In genomic region chr2:7009207-7009911, GRCh38 we compare ENCODE assay signal across 13 cellular contexts.
DNase-seq lines count a peak whose midpoint lies in the region; ATAC-seq and TF ChIP-seq lines count a peak whose summit lies in the region.
"Had no signal": no experiment of that assay in that cellular context is flagged by ENCODE, and none has a peak within 500 bp of the region (broad histone marks: within the 10 kb centered on the region; RNA-seq: fewer than 3 reads in every experiment).

No MANE protein-coding gene starts in this region.

- peaks cover 10% of the 10 kb centered on the region for H3K4me1 Mint-ChIP-seq in activated CD8-positive, alpha-beta T cell treated with anti-CD3 and anti-CD28 coated beads, Interleukin-2, amount 10 ng/mL, durations not matched to agents 7 days and 5 days (ENCODE audit: low read depth)
- H3K4me1 Mint-ChIP-seq in activated CD8-positive, alpha-beta T cell treated with anti-CD3 and anti-CD28 coated beads for 36 hours (ENCODE audit: low read depth) = peaks cover 15% of the 10 kb centered on the region
- H3K4me1 Mint-ChIP-seq in stimulated activated effector memory CD8-positive, alpha-beta T cell treated with anti-CD3 and anti-CD28 coated beads, Interleukin-12 subunit alpha, Interleukin-12 subunit beta, amount 100 ng/mL, for 72 hours = peaks cover 60% of the 10 kb centered on the region

- H2BK12ac ChIP-seq in mesenchymal stem cell (ENCODE audit: low read length in 2 of 2) = peak overlapping the region; percentile 17 to 44

- no peak overlapping the region for H2BK15ac ChIP-seq in mesenchymal stem cell (ENCODE audit: low read depth, poor library complexity, severe bottlenecking)

- no peak overlapping the region for H3K4ac ChIP-seq in mesenchymal stem cell (ENCODE audit: low read depth in 1 of 2, low read length in 2 of 2)

- H3K9me3 Mint-ChIP-seq in activated CD8-positive, alpha-beta T cell treated with anti-CD3 and anti-CD28 coated beads, Interleukin-2, amount 10 ng/mL, durations not matched to agents 7 days and 5 days (ENCODE audit: insufficient read depth) = no peaks in the 10 kb centered on the region
- H3K9me3 Mint-ChIP-seq in activated CD8-positive, alpha-beta T cell treated with anti-CD3 and anti-CD28 coated beads for 36 hours = no peaks in the 10 kb centered on the region
- H3K9me3 Mint-ChIP-seq in stimulated activated effector memory CD8-positive, alpha-beta T cell treated with anti-CD3 and anti-CD28 coated beads, Interleukin-12 subunit alpha, Interleukin-12 subunit beta, amount 100 ng/mL, for 72 hours = no peaks in the 10 kb centered on the region

- H3K4me1 ChIP-seq in mesenchymal stem cell (ENCODE audit: control insufficient read depth, insufficient read depth, low read depth, low read length) (no peaks in the 10 kb centered on the region), stomach smooth muscle (ENCODE audit: control insufficient read depth, insufficient read depth, low read length) (peaks cover 47% of the 10 kb centered on the region)

- H3K18ac ChIP-seq in mesenchymal stem cell (ENCODE audit: low read depth in 1 of 2, low read length in 2 of 2) = peak overlapping the region in 1 of 2 experiments; percentile 46

- H2AK5ac ChIP-seq in mesenchymal stem cell (ENCODE audit: low read length, severe bottlenecking) = no peak overlapping the region

- H3K23ac ChIP-seq in mesenchymal stem cell (ENCODE audit: low read length in 2 of 2) = peak overlapping the region in 1 of 2 experiments; percentile 61

- H3K4me3 Mint-ChIP-seq in activated CD8-positive, alpha-beta T cell treated with anti-CD3 and anti-CD28 coated beads, Interleukin-2, amount 10 ng/mL, durations not matched to agents 7 days and 5 days = no peak overlapping the region
- H3K4me3 Mint-ChIP-seq in activated CD8-positive, alpha-beta T cell treated with anti-CD3 and anti-CD28 coated beads for 36 hours = no peak overlapping the region
- no peak overlapping the region for H3K4me3 Mint-ChIP-seq in stimulated activated effector memory CD8-positive, alpha-beta T cell treated with anti-CD3 and anti-CD28 coated beads, Interleukin-12 subunit alpha, Interleukin-12 subunit beta, amount 100 ng/mL, for 72 hours
- H3K4me3 Mint-ChIP-seq: activated CD8-positive, alpha-beta memory T cell treated with anti-CD3 and anti-CD28 coated beads, Interleukin-2, amount 10 ng/mL, durations not matched to agents 7 days and 5 days had no signal

- H3K27me3 ChIP-seq in mesenchymal stem cell (ENCODE audit: control insufficient read depth in 1 of 2, insufficient read depth in 1 of 2, low read length in 2 of 2) (no peaks in the 10 kb centered on the region), stomach smooth muscle (ENCODE audit: control insufficient read depth in 1 of 2, insufficient read depth in 2 of 2, low read length in 2 of 2) (no peaks in the 10 kb centered on the region)
- H3K27me3 ChIP-seq: thyroid gland had no signal

- no peak for ATAC-seq in activated CD8-positive, alpha-beta T cell treated with anti-CD3 and anti-CD28 coated beads, Interleukin-2, amount 10 ng/mL, durations not matched to agents 7 days and 5 days
- no peak for ATAC-seq in activated CD8-positive, alpha-beta T cell treated with anti-CD3 and anti-CD28 coated beads for 36 hours
- ATAC-seq in GM18909 (IDR thresholded peaks at IDR 0.05; ENCODE audit: poor library complexity, unreplicated experiment) (no peak), HG03108 (IDR thresholded peaks at IDR 0.05; ENCODE audit: unreplicated experiment) (no peak)
- no peak for ATAC-seq in stimulated activated effector memory CD8-positive, alpha-beta T cell treated with anti-CD3 and anti-CD28 coated beads, Interleukin-12 subunit alpha, Interleukin-12 subunit beta, amount 100 ng/mL, for 72 hours
- ATAC-seq: activated CD8-positive, alpha-beta memory T cell treated with anti-CD3 and anti-CD28 coated beads, Interleukin-2, amount 10 ng/mL, durations not matched to agents 7 days and 5 days had no signal

- no peak overlapping the region for H4K8ac ChIP-seq in mesenchymal stem cell (ENCODE audit: low read length)

- H3K9me3 ChIP-seq in mesenchymal stem cell (ENCODE audit: control insufficient read depth, low read length) (no peaks in the 10 kb centered on the region), stomach smooth muscle (ENCODE audit: control insufficient read depth in 2 of 2, low read length in 2 of 2) (no peaks in the 10 kb centered on the region)
- H3K9me3 ChIP-seq: thyroid gland had no signal

- intact Hi-C loops in activated CD8-positive, alpha-beta T cell treated with anti-CD3 and anti-CD28 coated beads for 36 hours (cut with micrococcal nuclease) = no loop called here

- H3K14ac ChIP-seq in mesenchymal stem cell (ENCODE audit: low read length in 2 of 2) = no peak overlapping the region

- 91% methylated on average over 9 of the region's 11 CpGs for WGBS in mesenchymal stem cell

- H3K4me2 ChIP-seq in mesenchymal stem cell (ENCODE audit: low read length, poor library complexity, severe bottlenecking) = no peak overlapping the region

- H3K36me3 ChIP-seq in mesenchymal stem cell (ENCODE audit: control insufficient read depth in 1 of 2, insufficient read depth in 2 of 2, low read depth in 1 of 2, low read length in 2 of 2) (no peaks in the 10 kb centered on the region), stomach smooth muscle (ENCODE audit: control insufficient read depth in 2 of 2, insufficient read depth in 2 of 2, low read length in 2 of 2) (no peaks in the 10 kb centered on the region)
- H3K36me3 ChIP-seq: thyroid gland had no signal

- no peak overlapping the region for H3K4me3 ChIP-seq in astrocyte of the spinal cord (ENCODE audit: low read depth, low read length)
- H3K4me3 ChIP-seq in mesenchymal stem cell (ENCODE audit: insufficient read depth in 1 of 2, low read depth in 1 of 2, low read length in 2 of 2) = no peak overlapping the region
- H3K4me3 ChIP-seq in stomach smooth muscle (ENCODE audit: low read length in 2 of 2) = no peak overlapping the region
- H3K4me3 ChIP-seq: thyroid gland had no signal

- in situ Hi-C loops in astrocyte of the spinal cord (cut with HindIII; ENCODE audit: low sequenced_read_pairs) = loop anchor here (25.0 kb wide), 1 partner anchor 97 kb away; the partner anchor contains the start of gene RNF144A

- H3K36me3 Mint-ChIP-seq in activated CD8-positive, alpha-beta T cell treated with anti-CD3 and anti-CD28 coated beads, Interleukin-2, amount 10 ng/mL, durations not matched to agents 7 days and 5 days (ENCODE audit: low read depth) = peaks cover 26% of the 10 kb centered on the region
- peaks cover 2% of the 10 kb centered on the region for H3K36me3 Mint-ChIP-seq in activated CD8-positive, alpha-beta T cell treated with anti-CD3 and anti-CD28 coated beads for 36 hours (ENCODE audit: low read depth)
- peaks cover 15% of the 10 kb centered on the region for H3K36me3 Mint-ChIP-seq in stimulated activated effector memory CD8-positive, alpha-beta T cell treated with anti-CD3 and anti-CD28 coated beads, Interleukin-12 subunit alpha, Interleukin-12 subunit beta, amount 100 ng/mL, for 72 hours
- H3K36me3 Mint-ChIP-seq: activated CD8-positive, alpha-beta memory T cell treated with anti-CD3 and anti-CD28 coated beads, Interleukin-2, amount 10 ng/mL, durations not matched to agents 7 days and 5 days had no signal

- CTCF ChIA-PET in activated CD8-positive, alpha-beta T cell treated with anti-CD3 and anti-CD28 coated beads, Interleukin-2, amount 10 ng/mL, durations not matched to agents 7 days and 5 days (lab: Charles Lee) = interaction anchor here (1.1 kb wide), 1 partner anchor 112 kb away, joined by 4 read pairs; no protein-coding TSS in a partner anchor
- CTCF ChIA-PET in activated CD8-positive, alpha-beta T cell treated with anti-CD3 and anti-CD28 coated beads for 36 hours (lab: Charles Lee) = no interaction called here

- H2BK120ac ChIP-seq in mesenchymal stem cell (ENCODE audit: low read depth, low read length) = no peak overlapping the region

- H3K79me1 ChIP-seq in mesenchymal stem cell (replicated peaks; ENCODE audit: low read length, poor library complexity, severe bottlenecking) = no peaks in the 10 kb centered on the region

- peak overlapping the region; percentile 37 for H3K27ac Mint-ChIP-seq in activated CD8-positive, alpha-beta T cell treated with anti-CD3 and anti-CD28 coated beads, Interleukin-2, amount 10 ng/mL, durations not matched to agents 7 days and 5 days
- no peak overlapping the region for H3K27ac Mint-ChIP-seq in activated CD8-positive, alpha-beta T cell treated with anti-CD3 and anti-CD28 coated beads for 36 hours
- H3K27ac Mint-ChIP-seq in stimulated activated effector memory CD8-positive, alpha-beta T cell treated with anti-CD3 and anti-CD28 coated beads, Interleukin-12 subunit alpha, Interleukin-12 subunit beta, amount 100 ng/mL, for 72 hours = no peak overlapping the region
- H3K27ac Mint-ChIP-seq: activated CD8-positive, alpha-beta memory T cell treated with anti-CD3 and anti-CD28 coated beads, Interleukin-2, amount 10 ng/mL, durations not matched to agents 7 days and 5 days had no signal

- no peak overlapping the region for H2AFZ ChIP-seq in mesenchymal stem cell (ENCODE audit: low read depth, low read length)

- H2BK5ac ChIP-seq in mesenchymal stem cell (ENCODE audit: low read depth, low read length, poor library complexity, severe bottlenecking) = no peak overlapping the region

- POLR2A ChIA-PET in activated CD8-positive, alpha-beta T cell treated with anti-CD3 and anti-CD28 coated beads, Interleukin-2, amount 10 ng/mL, durations not matched to agents 7 days and 5 days (lab: Charles Lee) = no interaction called here
- POLR2A ChIA-PET in activated CD8-positive, alpha-beta T cell treated with anti-CD3 and anti-CD28 coated beads for 36 hours (lab: Charles Lee) = no interaction called here

- peak overlapping the region; percentile 83 for H4K91ac ChIP-seq in mesenchymal stem cell (ENCODE audit: low read length)

- H3K9ac ChIP-seq in mesenchymal stem cell (ENCODE audit: low read length) (peak overlapping the region; percentile 85), stomach smooth muscle (ENCODE audit: low read length in 2 of 2) (no peak overlapping the region)

- no peak for DNase-seq in activated CD8-positive, alpha-beta T cell treated with anti-CD3 and anti-CD28 coated beads, Interleukin-2, amount 10 ng/mL, durations not matched to agents 7 days and 5 days
- DNase-seq in activated CD8-positive, alpha-beta T cell treated with anti-CD3 and anti-CD28 coated beads for 36 hours = no peak
- DNase-seq in astrocyte of the spinal cord (ENCODE audit: low read depth, low spot score) = peak; percentile 81
- DNase-seq in mesenchymal stem cell = peak; percentile 58
- DNase-seq in stimulated activated effector memory CD8-positive, alpha-beta T cell treated with anti-CD3 and anti-CD28 coated beads, Interleukin-12 subunit alpha, Interleukin-12 subunit beta, amount 100 ng/mL, for 72 hours (ENCODE audit: low spot score in 2 of 2) = no peak
- DNase-seq: 8988T; activated CD8-positive, alpha-beta memory T cell treated with anti-CD3 and anti-CD28 coated beads, Interleukin-2, amount 10 ng/mL, durations not matched to agents 7 days and 5 days; KG1; NCI-H146; thyroid gland had no signal

- H3K27me3 Mint-ChIP-seq in activated CD8-positive, alpha-beta T cell treated with anti-CD3 and anti-CD28 coated beads, Interleukin-2, amount 10 ng/mL, durations not matched to agents 7 days and 5 days (ENCODE audit: low read depth) = no peaks in the 10 kb centered on the region
- no peaks in the 10 kb centered on the region for H3K27me3 Mint-ChIP-seq in activated CD8-positive, alpha-beta T cell treated with anti-CD3 and anti-CD28 coated beads for 36 hours
- H3K27me3 Mint-ChIP-seq: activated CD8-positive, alpha-beta memory T cell treated with anti-CD3 and anti-CD28 coated beads, Interleukin-2, amount 10 ng/mL, durations not matched to agents 7 days and 5 days had no signal

- no peak overlapping the region for H3K27ac ChIP-seq in mesenchymal stem cell (ENCODE audit: low read length, poor library complexity, severe bottlenecking)
- H3K27ac ChIP-seq in stomach smooth muscle (ENCODE audit: low read length) = peak overlapping the region; percentile 62

- TF ChIP-seq CTCF in activated CD8-positive, alpha-beta T cell treated with anti-CD3 and anti-CD28 coated beads for 36 hours (IDR thresholded peaks at IDR 0.05) = no peak
- TF ChIP-seq CTCF in astrocyte of the spinal cord (IDR thresholded peaks at IDR 0.05; ENCODE audit: low read depth, low read length) = no peak

Comparison
In these comparisons a context has a peak if more than half of its experiments do, and no peak if none do; other contexts are left out.
1. DNase-seq: peak in astrocyte of the spinal cord (single experiment) and mesenchymal stem cell (single experiment); none in activated CD8-positive, alpha-beta T cell treated with anti-CD3 and anti-CD28 coated beads, Interleukin-2, amount 10 ng/mL, durations not matched to agents 7 days and 5 days (single experiment), activated CD8-positive, alpha-beta T cell treated with anti-CD3 and anti-CD28 coated beads for 36 hours (single experiment) and stimulated activated effector memory CD8-positive, alpha-beta T cell treated with anti-CD3 and anti-CD28 coated beads, Interleukin-12 subunit alpha, Interleukin-12 subunit beta, amount 100 ng/mL, for 72 hours (0 of 2).